Comparison of ENCODE assay signal across 8 cellular contexts in genomic region chr16:11852092-11852809, GRCh38. TPM values are rescaled to one million over a fixed set of nuclear protein-coding genes. Genes with fewer than 3 reads are reported as not detected.
DNase-seq lines count a peak whose midpoint lies in the region; ATAC-seq lines count a peak whose summit lies in the region.

No MANE protein-coding gene starts in this region.

- CTCF ChIA-PET in CD8-positive, alpha-beta memory T cell (lab: Charles Lee) = interaction anchor here (2.0 kb wide), 1 partner anchor 55 kb away, joined by 7 read pairs; the partner anchor contains the start of gene ZC3H7A

- peak overlapping the region; percentile 80 to 85 for H3K9ac ChIP-seq in mucosa of rectum (ENCODE audit: low read depth in 1 of 2, low read length in 2 of 2)

- H3K4me3 ChIP-seq in CD8-positive, alpha-beta memory T cell (ENCODE audit: low read length) = peak overlapping the region; percentile 95
- H3K4me3 ChIP-seq in mucosa of rectum (ENCODE audit: low read length in 2 of 2) = peak overlapping the region; percentile 94 to 99

- peaks cover 49% of the 10 kb centered on the region for H3K4me1 ChIP-seq in CD8-positive, alpha-beta memory T cell (ENCODE audit: insufficient read depth, low read length)
- H3K4me1 ChIP-seq in mucosa of rectum (ENCODE audit: control insufficient read depth in 2 of 2, insufficient read depth in 2 of 2, low read length in 2 of 2) = peaks cover 8 to 9% of the 10 kb centered on the region in 2 donors

- H3K27me3 ChIP-seq in CD8-positive, alpha-beta memory T cell (ENCODE audit: insufficient read depth, low read length, poor library complexity, severe bottlenecking) = no peaks in the 10 kb centered on the region
- H3K27me3 ChIP-seq in mucosa of rectum (ENCODE audit: control insufficient read depth in 2 of 2, insufficient read depth in 2 of 2, low read length in 2 of 2) = no peaks in the 10 kb centered on the region

- DNase-seq in CD8-positive, alpha-beta memory T cell = no peak
- DNase-seq in LoVo (ENCODE audit: low spot score) (peak; percentile 36), NOMO-1 (lab: John Stamatoyannopoulos, UW; ENCODE audit: unreplicated experiment in 2 of 2) (no peak)
- no peak for DNase-seq in central memory CD8-positive, alpha-beta T cell (ENCODE audit: low spot score in 2 of 2)

- H3K27ac Mint-ChIP-seq in CD8-positive, alpha-beta memory T cell = peak overlapping the region; percentile 94 to 99 (median 97)
- H3K27ac Mint-ChIP-seq in central memory CD8-positive, alpha-beta T cell (ENCODE audit: low read depth) = peak overlapping the region; percentile 95

- peaks cover 14% of the 10 kb centered on the region for H3K36me3 ChIP-seq in CD8-positive, alpha-beta memory T cell (ENCODE audit: insufficient read depth, low read length)
- H3K36me3 ChIP-seq in mucosa of rectum (ENCODE audit: control insufficient read depth in 2 of 2, insufficient read depth in 2 of 2, low read length in 2 of 2) = peaks cover 10 to 13% of the 10 kb centered on the region in 2 donors

- H3K27ac ChIP-seq in CD8-positive, alpha-beta memory T cell (ENCODE audit: low read depth, low read length) = peak overlapping the region; percentile 87
- peak overlapping the region; percentile 86 to 88 for H3K27ac ChIP-seq in mucosa of rectum (ENCODE audit: low read depth in 2 of 2, low read length in 2 of 2)

- H3K4me3 Mint-ChIP-seq in CD8-positive, alpha-beta memory T cell = peak overlapping the region; percentile 94 to 99 (median 97)
- H3K4me3 Mint-ChIP-seq in central memory CD8-positive, alpha-beta T cell = peak overlapping the region; percentile 97

- POLR2A ChIA-PET in CD8-positive, alpha-beta memory T cell (lab: Charles Lee) = interaction anchor here (1.7 kb wide), 1 partner anchor 63 kb away, joined by 5 read pairs; the partner anchor contains the start of gene GSPT1

- H3K9me3 ChIP-seq in CD8-positive, alpha-beta memory T cell (ENCODE audit: low read length) = no peaks in the 10 kb centered on the region
- no peaks in the 10 kb centered on the region for H3K9me3 ChIP-seq in mucosa of rectum (ENCODE audit: control insufficient read depth in 2 of 2, low read length in 2 of 2)

- H3K4me1 Mint-ChIP-seq in CD8-positive, alpha-beta memory T cell = peaks cover 49 to 80% (median 77%) of the 10 kb centered on the region in 3 donors
- peaks cover 53% of the 10 kb centered on the region for H3K4me1 Mint-ChIP-seq in central memory CD8-positive, alpha-beta T cell

- no peaks in the 10 kb centered on the region for H3K9me3 Mint-ChIP-seq in CD8-positive, alpha-beta memory T cell
- H3K9me3 Mint-ChIP-seq in central memory CD8-positive, alpha-beta T cell = no peaks in the 10 kb centered on the region

- no peaks in the 10 kb centered on the region for H3K27me3 Mint-ChIP-seq in CD8-positive, alpha-beta memory T cell
- no peaks in the 10 kb centered on the region for H3K27me3 Mint-ChIP-seq in central memory CD8-positive, alpha-beta T cell

- ATAC-seq in central memory CD8-positive, alpha-beta T cell (replicated peaks; ENCODE audit: extremely low read depth, poor library complexity, severe bottlenecking) = no peak
- no peak for ATAC-seq in GM21825 (IDR thresholded peaks at IDR 0.05; ENCODE audit: unreplicated experiment)
- ATAC-seq in HG02588 (IDR thresholded peaks at IDR 0.05; ENCODE audit: unreplicated experiment) = no peak
- no peak for ATAC-seq in GM18511 (IDR thresholded peaks at IDR 0.05; ENCODE audit: unreplicated experiment)

- H3K36me3 Mint-ChIP-seq in CD8-positive, alpha-beta memory T cell = peaks cover 0 to 42% (median 12%) of the 10 kb centered on the region in 3 donors
- H3K36me3 Mint-ChIP-seq in central memory CD8-positive, alpha-beta T cell (ENCODE audit: insufficient read depth) = peaks cover 33% of the 10 kb centered on the region

RNA-seq across cellular contexts. Expression of gene RSL1D1, which starts 0.9 kb away (rescaled TPM):
- 100 to 1,000 TPM; 355 to 362 TPM for total RNA-seq in CD8-positive, alpha-beta memory T cell
- 265 TPM for polyA plus RNA-seq in CD8-positive, alpha-beta memory T cell

RNA-seq across cellular contexts. Expression of gene ZC3H7A, which starts 55.2 kb away (rescaled TPM):
- total RNA-seq in CD8-positive, alpha-beta memory T cell = 10 to 100 TPM; 51.9 to 54.2 TPM
- polyA plus RNA-seq in CD8-positive, alpha-beta memory T cell = 35.6 TPM
